ENCODE assay signal across 9 cellular contexts in the genomic region with DNA sequence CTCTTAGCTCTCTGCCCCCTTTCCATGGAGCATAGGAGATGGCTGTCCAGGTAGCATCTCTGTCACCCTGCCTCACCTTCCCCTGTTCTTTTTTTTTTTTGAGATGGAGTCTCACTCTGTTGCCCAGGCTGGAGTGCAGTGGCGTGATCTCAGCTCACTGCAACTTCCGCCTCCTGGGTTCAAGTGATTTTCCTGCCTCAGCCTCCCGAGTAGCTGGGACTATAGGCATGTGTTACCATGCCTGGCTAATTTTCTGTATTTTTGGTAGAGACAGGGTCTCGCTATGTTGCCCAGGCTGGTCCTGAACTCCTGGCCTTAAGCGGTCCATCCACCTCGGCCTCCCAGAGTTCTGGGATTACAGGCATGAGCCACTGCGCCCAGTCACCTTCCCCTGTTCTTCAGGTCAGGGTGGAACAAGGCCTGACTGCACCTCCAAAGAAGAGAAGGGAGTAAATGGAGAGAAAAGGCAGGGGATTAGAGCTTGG. TPM values are rescaled to one million over a fixed set of nuclear protein-coding genes. Genes with fewer than 3 reads are reported as not detected.
DNase-seq lines count a peak whose midpoint lies in the region; ATAC-seq and TF ChIP-seq lines count a peak whose summit lies in the region.
"Not testable (repeated sequence)": the region's sequence is repeated elsewhere in the genome, so short reads cannot be mapped to it uniquely, and the experiment has no call there.
"Had no signal": no experiment of that assay in that cellular context is flagged by ENCODE, and none has a peak within 500 bp of the region (broad histone marks: within the 10 kb centered on the region; RNA-seq: fewer than 3 reads in every experiment).

No MANE protein-coding gene starts in this region.

- H3K79me2 ChIP-seq in neural cell (replicated peaks; ENCODE audit: insufficient read depth, low read length): peaks cover 27% of the 10 kb centered on the region

- CTCF ChIA-PET in A673 (lab: Charles Lee): not testable (repeated sequence)
- CTCF ChIA-PET in HEK293 (lab: Yijun Ruan, JAX): interaction anchor here (1.1 to 1.2 kb wide), 2 partner anchors 25 to 133 kb away, joined by 3 to 5 read pairs; no protein-coding TSS in a partner anchor
- CTCF ChIA-PET in WTC11 (lab: Charles Lee): interaction anchor here (0.5 kb wide), 1 partner anchor 129 kb away, joined by 3 read pairs; no protein-coding TSS in a partner anchor

- not testable (repeated sequence) for TF ChIP-seq RAD21 in neural cell (conservative IDR thresholded peaks at IDR 0.05)

- intact Hi-C loops in A673 (cut with micrococcal nuclease; ENCODE audit: unreplicated experiment): not testable (repeated sequence)

- H3K27ac ChIP-seq in A673 (ENCODE audit: low read depth, low read length, poor library complexity, severe bottlenecking) (peak overlapping the region; percentile 40), endodermal cell (ENCODE audit: low read depth, low read length) (peak overlapping the region; percentile 41)
- H3K27ac ChIP-seq in HEK293 (ENCODE audit: extremely low read depth, low read depth, low read length); iPS-20b (ENCODE audit: low read length); neural cell (ENCODE audit: low read length): not testable (repeated sequence)

- not testable (repeated sequence) for BruUV-seq in A673 (replicated peaks; lab: Mats Ljungman, UMichigan)

- H3K4me1 Mint-ChIP-seq in WTC11: peaks cover 50% of the 10 kb centered on the region
- peaks cover 43% of the 10 kb centered on the region for H3K4me1 Mint-ChIP-seq in endodermal cell
- peaks cover 26% of the 10 kb centered on the region for H3K4me1 Mint-ChIP-seq in progenitor cell of endocrine pancreas (ENCODE audit: low read depth)

- H2AFZ ChIP-seq in neural cell (ENCODE audit: low read depth, low read length): not testable (repeated sequence)

- POLR2A ChIA-PET in A673 (lab: Charles Lee; ENCODE audit: low non-redundant PET): interaction anchor here (0.6 kb wide), 1 partner anchor 140 kb away, joined by 4 read pairs; no protein-coding TSS in a partner anchor
- POLR2A ChIA-PET in HEK293 (lab: Yijun Ruan, JAX): not testable (repeated sequence)
- POLR2A ChIA-PET in WTC11 (lab: Charles Lee): interaction anchor here (0.9 to 1.6 kb wide), 3 partner anchors 10 to 110 kb away, joined by 3 to 5 read pairs (median 3); partner anchors contain the start of genes MEX3A and RAB25

- H3F3A ChIP-seq in neural cell (ENCODE audit: insufficient read depth, low read length, poor library complexity, severe bottlenecking): not testable (repeated sequence)

- peaks cover 43% of the 10 kb centered on the region for H3K4me1 ChIP-seq in A673 (ENCODE audit: insufficient read depth, low read length, poor library complexity, severe bottlenecking)
- H3K4me1 ChIP-seq in HEK293 (ENCODE audit: control insufficient read depth, insufficient read depth, low read length): not testable (repeated sequence)
- peaks cover 19% of the 10 kb centered on the region for H3K4me1 ChIP-seq in endodermal cell (ENCODE audit: control insufficient read depth, insufficient read depth, low read length)
- peaks cover 33% of the 10 kb centered on the region for H3K4me1 ChIP-seq in iPS-20b (ENCODE audit: insufficient read depth, low read length)

- WGBS in endodermal cell (ENCODE audit: insufficient coverage in 1 of 2, insufficient read length in 1 of 2), 2 experiments: 97 to 100% methylated on average over 3 to 7 of the region's 7 CpGs

- H3K9me2 ChIP-seq in neural cell (ENCODE audit: insufficient read depth, low read length): not testable (repeated sequence)

- H3K9me3 Mint-ChIP-seq in WTC11; endodermal cell; progenitor cell of endocrine pancreas (ENCODE audit: low read depth): not testable (repeated sequence)

- peaks cover 36% of the 10 kb centered on the region for H4K20me1 ChIP-seq in neural cell (ENCODE audit: insufficient read depth)

- H3K36me3 Mint-ChIP-seq in WTC11 (peaks cover 24% of the 10 kb centered on the region), endodermal cell (ENCODE audit: low read depth) (peaks cover 54% of the 10 kb centered on the region), progenitor cell of endocrine pancreas (ENCODE audit: insufficient read depth) (peaks cover 15% of the 10 kb centered on the region)

- not testable (repeated sequence) for H3K27me3 ChIP-seq in A673 (replicated peaks; ENCODE audit: insufficient read depth, low read depth, low read length, poor library complexity); endodermal cell (ENCODE audit: control insufficient read depth, insufficient read depth, low read length, poor library complexity, severe bottlenecking); iPS-20b (ENCODE audit: insufficient read depth, low read length); neural cell (ENCODE audit: insufficient read depth, low read depth, low read length)

- not testable (repeated sequence) for DNase-seq in A673 (ENCODE audit: low spot score); WTC11 (ENCODE audit: low spot score); endodermal cell; progenitor cell of endocrine pancreas (ENCODE audit: low spot score, unreplicated experiment)

- not testable (repeated sequence) for H3K27me3 Mint-ChIP-seq in WTC11 (ENCODE audit: low read depth); endodermal cell (ENCODE audit: insufficient read depth); progenitor cell of endocrine pancreas

- not testable (repeated sequence) for ATAC-seq in WTC11

- H3K9me3 ChIP-seq in A673 (ENCODE audit: low read depth, low read length, poor library complexity, severe bottlenecking); HEK293 (ENCODE audit: control insufficient read depth, insufficient read depth, low read depth, low read length); endodermal cell (ENCODE audit: control insufficient read depth, low read length); iPS-20b (ENCODE audit: insufficient read depth, low read depth, low read length); neural cell (ENCODE audit: low read length): not testable (repeated sequence)

- not testable (repeated sequence) for H3K4me3 Mint-ChIP-seq in WTC11; endodermal cell; progenitor cell of endocrine pancreas (ENCODE audit: low read depth)

- H3K27ac Mint-ChIP-seq in WTC11: peak overlapping the region; percentile 67
- peak overlapping the region; percentile 44 for H3K27ac Mint-ChIP-seq in endodermal cell
- peak overlapping the region; percentile 73 for H3K27ac Mint-ChIP-seq in progenitor cell of endocrine pancreas

- not testable (repeated sequence) for TF ChIP-seq CTCF in A673 (conservative IDR thresholded peaks at IDR 0.05; ENCODE audit: low read depth, low read length); HEK293 (tag by site-specific recombination; IDR thresholded peaks at IDR 0.05); WTC11 (IDR thresholded peaks at IDR 0.05); endodermal cell (conservative IDR thresholded peaks at IDR 0.05); neural cell (IDR thresholded peaks at IDR 0.05; ENCODE audit: poor library complexity, severe bottlenecking); progenitor cell of endocrine pancreas (IDR thresholded peaks at IDR 0.05; ENCODE audit: unreplicated experiment)

- not testable (repeated sequence) for TF ChIP-seq EP300 in neural cell (conservative IDR thresholded peaks at IDR 0.05; ENCODE audit: poor library complexity, severe bottlenecking)

- not testable (repeated sequence) for H3K4me2 ChIP-seq in neural cell (ENCODE audit: low read length)

- not testable (repeated sequence) for H3K4me3 ChIP-seq in A673 (ENCODE audit: low read depth, low read length, poor library complexity, severe bottlenecking); HEK293 (ENCODE audit: low read depth, low read length); endodermal cell (ENCODE audit: low read length); iPS-20b (ENCODE audit: low read length); neural cell (ENCODE audit: low read length)

- not testable (repeated sequence) for H3K9ac ChIP-seq in endodermal cell (ENCODE audit: extremely low read depth, low read length, poor library complexity, severe bottlenecking); neural cell (ENCODE audit: low read length)
- 0 out of 2 replicates have a peak overlapping the region, but pooled peaks have one; percentile 27 for H3K9ac ChIP-seq in iPS-20b (ENCODE audit: low read depth, low read length)

- peaks cover 16% of the 10 kb centered on the region for H3K36me3 ChIP-seq in A673 (ENCODE audit: insufficient read depth, low read length, poor library complexity, severe bottlenecking)
- H3K36me3 ChIP-seq in HEK293 (ENCODE audit: control insufficient read depth in 2 of 2, insufficient read depth in 1 of 2, low read length in 2 of 2); neural cell (ENCODE audit: insufficient read depth, low read length): not testable (repeated sequence)
- peaks cover 33% of the 10 kb centered on the region for H3K36me3 ChIP-seq in endodermal cell (ENCODE audit: control insufficient read depth, insufficient read depth, low read length)
- H3K36me3 ChIP-seq in iPS-20b (ENCODE audit: insufficient read depth, low read depth, low read length): peaks cover 35% of the 10 kb centered on the region

RNA-seq across cellular contexts. Expression of gene RAB25, which starts 10.4 kb away (rescaled TPM):
- total RNA-seq in A673 (2021) (0.47 and 0.66 TPM in 2 replicates), WTC11 (2021) (61.9 to 82.8 TPM (median 82.5 TPM) in 3 replicates), endodermal cell (10 to 100 TPM; 82.0 to 84.4 TPM), progenitor cell of endocrine pancreas (93.8 and 99.1 TPM in 2 replicates)
- polyA plus RNA-seq in endodermal cell (2013, experiment 1 of 2): 10.3 TPM
- 7.8 TPM for polyA plus RNA-seq in endodermal cell (2013, experiment 2 of 2)
- polyA plus RNA-seq in neural cell: 1.3 TPM in 1 of 2 replicates, not detected in the other
- polyA minus RNA-seq in neural cell: not detected in 2 replicates
- polyA plus RNA-seq: A549, AG04450 had no signal

RNA-seq across cellular contexts. Expression of gene MEX3A, which starts 10.9 kb away (rescaled TPM):
- total RNA-seq in A673 (2021) (90.0 and 92.5 TPM in 2 replicates), WTC11 (2021) (66.3 to 79.1 TPM (median 70.6 TPM) in 3 replicates), endodermal cell (10 to 100 TPM; 91.8 to 94.3 TPM), progenitor cell of endocrine pancreas (112 and 113 TPM in 2 replicates)
- 91.4 TPM for polyA plus RNA-seq in endodermal cell (2013, experiment 1 of 2)
- polyA plus RNA-seq in endodermal cell (2013, experiment 2 of 2): 89.4 TPM
- 39.8 and 44.4 TPM in 2 replicates for polyA plus RNA-seq in neural cell
- 114 and 119 TPM in 2 replicates for polyA minus RNA-seq in neural cell

RNA-seq across cellular contexts. Expression of gene LAMTOR2, which starts 16.8 kb away (rescaled TPM):
- total RNA-seq in A673 (2021) (52.0 and 63.6 TPM in 2 replicates), WTC11 (2021) (62.4 to 75.7 TPM (median 73.8 TPM) in 3 replicates), endodermal cell (100 to 1,000 TPM in 1 of 2 donors, 10 to 100 TPM in 1; 84.4 to 101 TPM), progenitor cell of endocrine pancreas (61.0 and 63.0 TPM in 2 replicates)
- polyA plus RNA-seq in endodermal cell (2013, experiment 1 of 2): 74.4 TPM
- polyA plus RNA-seq in endodermal cell (2013, experiment 2 of 2): 67.3 TPM
- polyA plus RNA-seq in neural cell: 81.3 and 82.6 TPM in 2 replicates
- polyA minus RNA-seq in neural cell: 24.6 and 39.8 TPM in 2 replicates

RNA-seq across cellular contexts. Expression of gene UBQLN4, which starts 17.8 kb away (rescaled TPM):
- total RNA-seq in A673 (2021): 66.6 and 75.2 TPM in 2 replicates
- 35.0 to 37.3 TPM (median 36.3 TPM) in 3 replicates for total RNA-seq in WTC11 (2021)
- total RNA-seq in endodermal cell: 10 to 100 TPM; 56.4 to 62.4 TPM
- polyA plus RNA-seq in endodermal cell (2013, experiment 1 of 2): 60.8 TPM
- polyA plus RNA-seq in endodermal cell (2013, experiment 2 of 2): 56.6 TPM
- polyA plus RNA-seq in neural cell: 34.9 and 39.3 TPM in 2 replicates
- 47.5 and 51.2 TPM in 2 replicates for polyA minus RNA-seq in neural cell
- total RNA-seq in progenitor cell of endocrine pancreas: 94.2 and 97.8 TPM in 2 replicates

RNA-seq across cellular contexts. Expression of gene LMNA, which starts 43.1 kb away (rescaled TPM):
- 204 and 225 TPM in 2 replicates for total RNA-seq in A673 (2021)
- 40.7 to 68.8 TPM (median 46.2 TPM) in 3 replicates for total RNA-seq in WTC11 (2021)
- 10 to 100 TPM; 41.2 to 42.0 TPM for total RNA-seq in endodermal cell
- polyA plus RNA-seq in endodermal cell (2013, experiment 1 of 2): 46.3 TPM
- polyA plus RNA-seq in endodermal cell (2013, experiment 2 of 2): 45.5 TPM
- polyA plus RNA-seq in neural cell: 90.7 and 103 TPM in 2 replicates
- 50.6 TPM in 2 replicates for polyA minus RNA-seq in neural cell
- 83.5 and 92.7 TPM in 2 replicates for total RNA-seq in progenitor cell of endocrine pancreas

Comparison
In these comparisons a context has a peak if more than half of its experiments do, and no peak if none do; other contexts are left out.
1. RNA of gene RAB25, which starts 10.4 kb away (total RNA-seq): 93.8 to 99.1 TPM in progenitor cell of endocrine pancreas, 82.0 to 84.4 TPM in endodermal cell and 61.9 to 82.8 TPM in WTC11; 0.47 to 0.66 TPM in A673; every median in the first group is over 10 times any median in the second.
2. Peak in every context shown above with its lines, with median percentiles within 50 percentile points of each other: H3K27ac Mint-ChIP-seq.